ENCODE assay signal across 33 cellular contexts in genomic region chr13:54614729-54615128, GRCh38.
DNase-seq lines count a peak whose midpoint lies in the region; ATAC-seq and TF ChIP-seq lines count a peak whose summit lies in the region.
"Had no signal": no experiment of that assay in that cellular context is flagged by ENCODE, and none has a peak within 500 bp of the region (broad histone marks: within the 10 kb centered on the region; RNA-seq: fewer than 3 reads in every experiment).

No MANE protein-coding gene starts in this region.

- H3K4me1 Mint-ChIP-seq in nephron progenitor cell, result peaks cover 48% of the 10 kb centered on the region
- H3K4me1 Mint-ChIP-seq in effector memory CD8-positive, alpha-beta T cell (ENCODE audit: low read depth in 2 of 2), result no peaks in the 10 kb centered on the region
- H3K4me1 Mint-ChIP-seq: CD8-positive, alpha-beta memory T cell; neural crest cell; T-helper 17 cell had no signal

- TF ChIP-seq CTCF in nephron progenitor cell (IDR thresholded peaks at IDR 0.05), result no peak

- no peaks in the 10 kb centered on the region for H3K36me3 Mint-ChIP-seq in nephron progenitor cell (ENCODE audit: low read depth)
- no peaks in the 10 kb centered on the region for H3K36me3 Mint-ChIP-seq in effector memory CD8-positive, alpha-beta T cell (ENCODE audit: insufficient read depth)
- H3K36me3 Mint-ChIP-seq: activated CD4-positive, alpha-beta memory T cell treated with anti-CD3 and anti-CD28 coated beads for 36 hours; CD8-positive, alpha-beta memory T cell; type B pancreatic cell had no signal

- H3K4me3 Mint-ChIP-seq in nephron progenitor cell, result peak overlapping the region; percentile 37
- no peak overlapping the region for H3K4me3 Mint-ChIP-seq in effector memory CD8-positive, alpha-beta T cell
- H3K4me3 Mint-ChIP-seq: activated CD4-positive, alpha-beta memory T cell treated with anti-CD3 and anti-CD28 coated beads for 36 hours; CD8-positive, alpha-beta memory T cell; neural crest cell; T-helper 17 cell; type B pancreatic cell had no signal

- intact Hi-C loops in sciatic nerve (cut with DNase I), result no loop called here

- no peak for ATAC-seq in sciatic nerve
- ATAC-seq in effector memory CD8-positive, alpha-beta T cell (replicated peaks), result no peak
- ATAC-seq: K562, left lobe of liver, PC-3, Right ventricle myocardium inferior, T-helper 17 cell had no signal

- no peaks in the 10 kb centered on the region for H3K9me3 Mint-ChIP-seq in nephron progenitor cell
- peaks cover 0 to 15% of the 10 kb centered on the region in 2 donors for H3K9me3 Mint-ChIP-seq in effector memory CD8-positive, alpha-beta T cell
- H3K9me3 Mint-ChIP-seq: neural crest cell, type B pancreatic cell had no signal

- H3K27me3 Mint-ChIP-seq in nephron progenitor cell (ENCODE audit: low read depth, poor library complexity), result peaks cover 3% of the 10 kb centered on the region
- H3K27me3 Mint-ChIP-seq in effector memory CD8-positive, alpha-beta T cell, result no peaks in the 10 kb centered on the region
- H3K27me3 Mint-ChIP-seq: activated CD4-positive, alpha-beta memory T cell treated with anti-CD3 and anti-CD28 coated beads for 36 hours; CD8-positive, alpha-beta memory T cell; T-helper 17 cell; type B pancreatic cell had no signal

- peak overlapping the region; percentile 73 for H3K27ac Mint-ChIP-seq in nephron progenitor cell
- no peak overlapping the region for H3K27ac Mint-ChIP-seq in effector memory CD8-positive, alpha-beta T cell
- H3K27ac Mint-ChIP-seq: activated CD4-positive, alpha-beta memory T cell treated with anti-CD3 and anti-CD28 coated beads for 36 hours; CD8-positive, alpha-beta memory T cell; T-helper 17 cell; type B pancreatic cell had no signal

- DNase-seq in NCI-H1092 (lab: John Stamatoyannopoulos, UW) (peak; percentile 59), NCI-H2081 (lab: John Stamatoyannopoulos, UW) (peak; percentile 58 to 84), NCI-H748 treated with DMSO at 0.1 percent for 48 hours (lab: John Stamatoyannopoulos, UW) (peak; percentile 96), nephron progenitor cell (peak; percentile 11), sciatic nerve (ENCODE audit: low spot score) (no peak)
- no peak for DNase-seq in effector memory CD8-positive, alpha-beta T cell
- no peak for DNase-seq in activated CD4-positive, CD25-positive, alpha-beta regulatory T cell treated with anti-CD3 and anti-CD28 coated beads, Interleukin-2, amount 50 U/mL, for 72 hours
- DNase-seq in activated naive CD4-positive, alpha-beta T cell (lab: John Stamatoyannopoulos, UW), result no peak
- DNase-seq: ACHN; activated CD4-positive, alpha-beta memory T cell treated with anti-CD3 and anti-CD28 coated beads for 36 hours; activated CD4-positive, alpha-beta T cell treated with anti-CD3 and anti-CD28 coated beads for 1 hour; activated CD8-positive, alpha-beta memory T cell treated with anti-CD3 and anti-CD28 coated beads, Interleukin-2, amount 50 U/mL, for 4 hours; activated naive CD4-positive, alpha-beta T cell treated with Interleukin-2 at 50 U/mL for 16 hours; BE2C; CD8-positive, alpha-beta memory T cell; central memory CD4-positive, alpha-beta T cell; cortex of kidney; DMS 273 treated with DMSO at 0.1 percent for 48 hours; effector memory CD4-positive, alpha-beta T cell; mesenchymal stem cell; NCI-H1048; NCI-H226; PC-3; sigmoid colon; stimulated activated CD4-positive, alpha-beta T cell treated with anti-CD3 and anti-CD28 coated beads, Interleukin-12 subunit alpha, Interleukin-12 subunit beta, amount 100 ng/mL, for 4 hours; stimulated activated CD4-positive, alpha-beta T cell treated with anti-CD3 and anti-CD28 coated beads, Interleukin-4, amount 100 ng/mL, for 1 hour; substantia nigra; T-helper 17 cell had no signal

Comparison
In these comparisons a context has a peak if more than half of its experiments do, and no peak if none do; other contexts are left out.
1. DNase-seq: peak in NCI-H1092 (single experiment), NCI-H2081 (2 of 2), NCI-H748 treated with DMSO at 0.1 percent for 48 hours (single experiment) and nephron progenitor cell (single experiment); none in sciatic nerve (single experiment), effector memory CD8-positive, alpha-beta T cell (0 of 3), activated CD4-positive, CD25-positive, alpha-beta regulatory T cell treated with anti-CD3 and anti-CD28 coated beads, Interleukin-2, amount 50 U/mL, for 72 hours (single experiment) and activated naive CD4-positive, alpha-beta T cell (0 of 4).